10 cellular contexts compared by ENCODE assay signal in genomic region chr6:16438677-16439615, GRCh38.
DNase-seq lines count a peak whose midpoint lies in the region; TF ChIP-seq lines count a peak whose summit lies in the region.
"Had no signal": no experiment of that assay in that cellular context is flagged by ENCODE, and none has a peak within 500 bp of the region (broad histone marks: within the 10 kb centered on the region; RNA-seq: fewer than 3 reads in every experiment).

No MANE protein-coding gene starts in this region.

- no peaks in the 10 kb centered on the region for H3K27me3 ChIP-seq in adipocyte (replicated peaks; ENCODE audit: control insufficient read depth, insufficient read depth, low read length)
- H3K27me3 ChIP-seq: pancreas had no signal

- no peaks in the 10 kb centered on the region for H3K9me3 ChIP-seq in adipocyte (ENCODE audit: control insufficient read depth, low read length)
- H3K9me3 ChIP-seq: pancreas had no signal

- DNase-seq in AG09319 (ENCODE audit: extremely low read depth, low read depth) (peak; percentile 27), GM20000 (ENCODE audit: low spot score) (peak; percentile 56), adipocyte (ENCODE audit: low read depth) (peak; percentile 50), iris pigment epithelial cell (ENCODE audit: low read depth) (peak; percentile 61), NCI-H2171 treated with DMSO at 0.1 percent for 48 hours (lab: John Stamatoyannopoulos, UW) (no peak), NCI-H187 treated with DMSO at 0.1 percent for 48 hours (lab: John Stamatoyannopoulos, UW) (no peak)
- no peak for DNase-seq in activated effector memory CD4-positive, alpha-beta T cell treated with Interleukin-2 at 50 U/mL for 16 hours
- no peak for DNase-seq in activated CD4-positive, CD25-positive, alpha-beta regulatory T cell treated with anti-CD3 and anti-CD28 coated beads, Interleukin-2, amount 50 U/mL, for 72 hours
- DNase-seq: pancreas, RPMI8226 had no signal

- H3K4me1 ChIP-seq in adipocyte (ENCODE audit: control insufficient read depth, insufficient read depth, low read length) = peaks cover 12% of the 10 kb centered on the region
- H3K4me1 ChIP-seq: pancreas had no signal

- H3K4me3 ChIP-seq in adipocyte (ENCODE audit: low read length) = peak overlapping the region; percentile 4
- H3K4me3 ChIP-seq: pancreas had no signal

- no peak for TF ChIP-seq CTCF in AG09319 (IDR thresholded peaks at IDR 0.05; ENCODE audit: low read depth, low read length)
- TF ChIP-seq CTCF in GM20000 (IDR thresholded peaks at IDR 0.05; ENCODE audit: extremely low read depth, missing control alignments) = no peak

- no peaks in the 10 kb centered on the region for H3K36me3 ChIP-seq in adipocyte (ENCODE audit: control insufficient read depth, insufficient read depth, low read length, severe bottlenecking)
- H3K36me3 ChIP-seq: pancreas had no signal

- no peak overlapping the region for H3K9ac ChIP-seq in adipocyte (ENCODE audit: low read length)

Comparison
In these comparisons a context has a peak if more than half of its experiments do, and no peak if none do; other contexts are left out.
1. DNase-seq: peak in AG09319 (single experiment), GM20000 (single experiment), adipocyte (single experiment) and iris pigment epithelial cell (single experiment); none in NCI-H2171 treated with DMSO at 0.1 percent for 48 hours (single experiment), activated effector memory CD4-positive, alpha-beta T cell treated with Interleukin-2 at 50 U/mL for 16 hours (single experiment), NCI-H187 treated with DMSO at 0.1 percent for 48 hours (single experiment) and activated CD4-positive, CD25-positive, alpha-beta regulatory T cell treated with anti-CD3 and anti-CD28 coated beads, Interleukin-2, amount 50 U/mL, for 72 hours (single experiment).